1 cellular context compared by ENCODE assay signal in genomic region chr14:28576523-28576922, GRCh38.
TF ChIP-seq lines count a peak whose summit lies in the region.

No MANE protein-coding gene starts in this region.

TF ChIP-seq in SK-N-SH, 30 proteins besides CTCF, POLR2A, EP300 and RAD21 (continued from another document):
- TF ChIP-seq TAF1 (IDR thresholded peaks at IDR 0.05; ENCODE audit: borderline replicate concordance, low read depth, low read length) (no peak), CHD2 (IDR thresholded peaks at IDR 0.05; ENCODE audit: low read length, partially characterized antibody) (no peak), FOSL2 (IDR thresholded peaks at IDR 0.05; ENCODE audit: borderline replicate concordance, low read depth) (no peak), TCF12 (IDR thresholded peaks at IDR 0.05) (no peak), YY1 (IDR thresholded peaks at IDR 0.05; ENCODE audit: low read depth) (no peak), JUND (IDR thresholded peaks at IDR 0.05) (no peak), FOXM1 (IDR thresholded peaks at IDR 0.05; ENCODE audit: low read depth) (no peak), NFIC (IDR thresholded peaks at IDR 0.05; ENCODE audit: borderline replicate concordance) (no peak), MEF2A (IDR thresholded peaks at IDR 0.05; ENCODE audit: borderline replicate concordance, low read depth) (no peak)
- TF ChIP-seq, protein P1, sequence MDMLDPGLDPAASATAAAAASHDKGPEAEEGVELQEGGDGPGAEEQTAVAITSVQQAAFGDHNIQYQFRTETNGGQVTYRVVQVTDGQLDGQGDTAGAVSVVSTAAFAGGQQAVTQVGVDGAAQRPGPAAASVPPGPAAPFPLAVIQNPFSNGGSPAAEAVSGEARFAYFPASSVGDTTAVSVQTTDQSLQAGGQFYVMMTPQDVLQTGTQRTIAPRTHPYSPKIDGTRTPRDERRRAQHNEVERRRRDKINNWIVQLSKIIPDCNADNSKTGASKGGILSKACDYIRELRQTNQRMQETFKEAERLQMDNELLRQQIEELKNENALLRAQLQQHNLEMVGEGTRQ (IDR thresholded peaks at IDR 0.05; ENCODE audit: borderline replicate concordance, low read depth, low read length) = no peak
TF ChIP-seq in SK-N-SH: peak in this region for 0.
